Comparison of ENCODE assay signal across 14 cellular contexts in genomic region chr17:70609566-70609965, GRCh38.
"Had no signal": no experiment of that assay in that cellular context is flagged by ENCODE, and none has a peak within 500 bp of the region (broad histone marks: within the 10 kb centered on the region; RNA-seq: fewer than 3 reads in every experiment).

No MANE protein-coding gene starts in this region.

- H3K4me1 ChIP-seq: esophagus muscularis mucosa, psoas muscle, right lobe of liver had no signal

- H3K36me3 Mint-ChIP-seq: activated naive CD4-positive, alpha-beta T cell treated with anti-CD3 and anti-CD28 coated beads, Interleukin-2, amount 10 ng/mL, durations not matched to agents 7 days and 5 days; naive thymus-derived CD8-positive, alpha-beta T cell had no signal

- H3K27me3 Mint-ChIP-seq: activated naive CD4-positive, alpha-beta T cell treated with anti-CD3 and anti-CD28 coated beads, Interleukin-2, amount 10 ng/mL, durations not matched to agents 7 days and 5 days; stimulated activated naive CD8-positive, alpha-beta T cell treated with anti-CD3 and anti-CD28 coated beads, Interleukin-15, amount 100 ng/mL, for 72 hours had no signal

- H3K4me3 ChIP-seq: coronary artery, esophagus muscularis mucosa, lung, mucosa of descending colon, psoas muscle, right lobe of liver, smooth muscle cell had no signal

- H3K9me3 ChIP-seq: esophagus muscularis mucosa, mucosa of descending colon, psoas muscle, right lobe of liver had no signal

- H3K9me3 Mint-ChIP-seq: activated naive CD4-positive, alpha-beta T cell treated with anti-CD3 and anti-CD28 coated beads, Interleukin-2, amount 10 ng/mL, durations not matched to agents 7 days and 5 days; activated T-helper 17 cell treated with anti-CD3 and anti-CD28 coated beads, Interleukin-2, amount 50 U/mL, for 72 hours; naive thymus-derived CD8-positive, alpha-beta T cell; stimulated activated naive CD8-positive, alpha-beta T cell treated with anti-CD3 and anti-CD28 coated beads, Interleukin-15, amount 100 ng/mL, for 72 hours had no signal

- H3K4me3 Mint-ChIP-seq: activated naive CD4-positive, alpha-beta T cell treated with anti-CD3 and anti-CD28 coated beads, Interleukin-2, amount 10 ng/mL, durations not matched to agents 7 days and 5 days; activated T-helper 17 cell treated with anti-CD3 and anti-CD28 coated beads, Interleukin-2, amount 50 U/mL, for 72 hours; naive thymus-derived CD8-positive, alpha-beta T cell; stimulated activated naive CD8-positive, alpha-beta T cell treated with anti-CD3 and anti-CD28 coated beads, Interleukin-15, amount 100 ng/mL, for 72 hours had no signal

- H3K27ac ChIP-seq: coronary artery, esophagus muscularis mucosa, psoas muscle, right lobe of liver had no signal

- H3K36me3 ChIP-seq: esophagus muscularis mucosa, right lobe of liver had no signal

- H3K27me3 ChIP-seq: esophagus muscularis mucosa, right lobe of liver had no signal

- DNase-seq: activated CD4-positive, alpha-beta T cell treated with anti-CD3 and anti-CD28 coated beads, Interleukin-2, amount 50 U/mL, for 4 hours; activated CD4-positive, CD25-positive, alpha-beta regulatory T cell treated with anti-CD3 and anti-CD28 coated beads, Interleukin-2, amount 50 U/mL, for 72 hours; activated naive CD4-positive, alpha-beta T cell treated with anti-CD3 and anti-CD28 coated beads, Interleukin-2, amount 10 ng/mL, durations not matched to agents 7 days and 5 days; effector CD4-positive, alpha-beta T cell; mucosa of descending colon; naive thymus-derived CD8-positive, alpha-beta T cell; psoas muscle; right lobe of liver; stimulated activated naive CD8-positive, alpha-beta T cell treated with anti-CD3 and anti-CD28 coated beads, Interleukin-15, amount 100 ng/mL, for 72 hours had no signal

- H3K27ac Mint-ChIP-seq: activated naive CD4-positive, alpha-beta T cell treated with anti-CD3 and anti-CD28 coated beads, Interleukin-2, amount 10 ng/mL, durations not matched to agents 7 days and 5 days; activated T-helper 17 cell treated with anti-CD3 and anti-CD28 coated beads, Interleukin-2, amount 50 U/mL, for 72 hours; naive thymus-derived CD8-positive, alpha-beta T cell; stimulated activated naive CD8-positive, alpha-beta T cell treated with anti-CD3 and anti-CD28 coated beads, Interleukin-15, amount 100 ng/mL, for 72 hours had no signal

- H3K4me1 Mint-ChIP-seq: activated naive CD4-positive, alpha-beta T cell treated with anti-CD3 and anti-CD28 coated beads, Interleukin-2, amount 10 ng/mL, durations not matched to agents 7 days and 5 days; activated T-helper 17 cell treated with anti-CD3 and anti-CD28 coated beads, Interleukin-2, amount 50 U/mL, for 72 hours; naive thymus-derived CD8-positive, alpha-beta T cell; stimulated activated naive CD8-positive, alpha-beta T cell treated with anti-CD3 and anti-CD28 coated beads, Interleukin-15, amount 100 ng/mL, for 72 hours had no signal
